Comparison of ENCODE assay signal across 13 cellular contexts in genomic region chr2:223102040-223102899, GRCh38. TPM values are rescaled to one million over a fixed set of nuclear protein-coding genes. Genes with fewer than 3 reads are reported as not detected.
DNase-seq lines count a peak whose midpoint lies in the region; FAIRE-seq and TF ChIP-seq lines count a peak whose summit lies in the region.
"Had no signal": no experiment of that assay in that cellular context is flagged by ENCODE, and none has a peak within 500 bp of the region (broad histone marks: within the 10 kb centered on the region; RNA-seq: fewer than 3 reads in every experiment).

No MANE protein-coding gene starts in this region.

- H3K9me3 Mint-ChIP-seq in chondrocyte (ENCODE audit: low read depth) = no peaks in the 10 kb centered on the region
- no peaks in the 10 kb centered on the region for H3K9me3 Mint-ChIP-seq in osteocyte (ENCODE audit: unreplicated experiment)
- H3K9me3 Mint-ChIP-seq: memory B cell, type B pancreatic cell had no signal

- H3K27ac ChIP-seq in kidney (ENCODE audit: low read depth in 2 of 2, low read length in 2 of 2) (no peak overlapping the region), Peyer's patch (no peak overlapping the region)

- peak overlapping the region; percentile 87 for H3K27ac Mint-ChIP-seq in chondrocyte (ENCODE audit: unreplicated experiment)
- peak overlapping the region; percentile 25 for H3K27ac Mint-ChIP-seq in osteocyte (ENCODE audit: unreplicated experiment)
- H3K27ac Mint-ChIP-seq: memory B cell, type B pancreatic cell had no signal

- TF ChIP-seq POLR2A in Peyer's patch (IDR thresholded peaks at IDR 0.05) = no peak

- no peaks in the 10 kb centered on the region for H3K36me3 ChIP-seq in kidney (ENCODE audit: control insufficient read depth in 1 of 2, insufficient read depth in 2 of 2, low read length in 2 of 2)
- no peaks in the 10 kb centered on the region for H3K36me3 ChIP-seq in Peyer's patch

- H3K4me3 Mint-ChIP-seq in chondrocyte (ENCODE audit: unreplicated experiment) = no peak overlapping the region
- no peak overlapping the region for H3K4me3 Mint-ChIP-seq in osteocyte (ENCODE audit: unreplicated experiment)
- H3K4me3 Mint-ChIP-seq: memory B cell, type B pancreatic cell had no signal

- H3K27me3 Mint-ChIP-seq in chondrocyte (ENCODE audit: low read depth) (no peaks in the 10 kb centered on the region), osteocyte (ENCODE audit: unreplicated experiment) (no peaks in the 10 kb centered on the region)

- intact Hi-C loops in kidney (cut with DNase I) = no loop called here

- TF ChIP-seq CTCF in chondrocyte (IDR thresholded peaks at IDR 0.05) = peak; percentile 31
- TF ChIP-seq CTCF in osteocyte (IDR thresholded peaks at IDR 0.05) = no peak
- no peak for TF ChIP-seq CTCF in kidney (IDR thresholded peaks at IDR 0.05; ENCODE audit: borderline replicate concordance, extremely low read depth, insufficient read depth)
- no peak for TF ChIP-seq CTCF in Peyer's patch (IDR thresholded peaks at IDR 0.05)

- no peak for FAIRE-seq in kidney (lab: Jason Lieb, UNC)

- no peaks in the 10 kb centered on the region for H3K27me3 ChIP-seq in Peyer's patch

- H3K4me3 ChIP-seq in kidney (ENCODE audit: low read length in 2 of 2) (no peak overlapping the region), Peyer's patch (no peak overlapping the region)

- H3K4me1 ChIP-seq in kidney (ENCODE audit: control insufficient read depth in 1 of 2, insufficient read depth in 1 of 2, low read depth in 1 of 2, low read length in 2 of 2) = no peaks in the 10 kb centered on the region
- no peaks in the 10 kb centered on the region for H3K4me1 ChIP-seq in Peyer's patch

- DNase-seq in NCI-H510A treated with DMSO at 0.1 percent for 48 hours (lab: John Stamatoyannopoulos, UW) (peak; percentile 74), NCI-H510A (lab: John Stamatoyannopoulos, UW) (no peak), NCI-H524 (lab: John Stamatoyannopoulos, UW) (peak; percentile 73 to 85), chondrocyte (ENCODE audit: low spot score) (no peak), osteocyte (ENCODE audit: extremely low spot score, unreplicated experiment) (no peak), kidney (no peak), NCI-H446 treated with DMSO at 0.1 percent for 48 hours (lab: John Stamatoyannopoulos, UW) (no peak), Peyer's patch (no peak)
- DNase-seq: activated CD8-positive, alpha-beta memory T cell treated with anti-CD3 and anti-CD28 coated beads, Interleukin-2, amount 50 U/mL, for 48 hours; DMS79 had no signal

- H3K36me3 Mint-ChIP-seq in chondrocyte (ENCODE audit: low read depth) (no peaks in the 10 kb centered on the region), osteocyte (ENCODE audit: unreplicated experiment) (no peaks in the 10 kb centered on the region)
- H3K36me3 Mint-ChIP-seq: memory B cell, type B pancreatic cell had no signal

- no peaks in the 10 kb centered on the region for H3K9me3 ChIP-seq in kidney (ENCODE audit: control insufficient read depth in 1 of 2, low read length in 2 of 2)
- no peaks in the 10 kb centered on the region for H3K9me3 ChIP-seq in Peyer's patch

- H3K9ac ChIP-seq in kidney (ENCODE audit: low read length in 2 of 2) = no peak overlapping the region

- H3K4me1 Mint-ChIP-seq in chondrocyte (ENCODE audit: low read depth) (peaks cover 45% of the 10 kb centered on the region), osteocyte (ENCODE audit: unreplicated experiment) (peaks cover 38% of the 10 kb centered on the region)
- H3K4me1 Mint-ChIP-seq: memory B cell had no signal

RNA-seq across cellular contexts. Expression of gene KCNE4, which starts 50.3 kb away (rescaled TPM):
- total RNA-seq in chondrocyte (7.4 to 23.2 TPM (median 22.3 TPM) in 3 replicates), osteocyte (3.5 and 3.7 TPM in 2 replicates), kidney (4.2 TPM), Peyer's patch (1 to 10 TPM in 2 of 4 donors, under 1 TPM in 2; 0.35 to 2.5 (median 0.79) TPM)
- 4.0 TPM for polyA plus RNA-seq in kidney (ENCODE audit: insufficient read depth, low read depth, low replicate concordance)
- total RNA-seq: MCF 10A had no signal

Comparison
In these comparisons a context has a peak if more than half of its experiments do, and no peak if none do; other contexts are left out.
1. DNase-seq: peak in NCI-H510A treated with DMSO at 0.1 percent for 48 hours (single experiment) and NCI-H524 (2 of 2); none in NCI-H510A (single experiment), chondrocyte (single experiment), osteocyte (single experiment), kidney (single experiment), NCI-H446 treated with DMSO at 0.1 percent for 48 hours (single experiment) and Peyer's patch (0 of 3).